1 cellular context compared by ENCODE assay signal in the genomic region with DNA sequence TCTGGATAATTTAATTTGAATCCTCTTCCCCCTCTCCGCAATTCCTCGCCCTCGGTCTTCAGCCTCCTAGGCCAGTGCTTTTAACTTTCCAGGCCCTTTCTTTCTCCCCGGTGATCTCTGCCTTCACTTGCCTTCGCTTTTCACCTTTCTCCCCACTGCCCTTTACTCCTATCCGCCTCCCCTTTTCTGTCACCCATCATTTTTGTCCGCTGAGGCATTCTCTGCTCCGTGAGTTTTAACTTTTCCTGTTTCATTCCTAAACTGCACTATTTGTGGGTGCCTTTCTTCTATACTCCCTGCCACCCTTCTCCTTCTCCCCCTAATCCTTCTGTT.
A peak's percentile ranks its signal among the peaks of the same experiment; 100 is the strongest.
TF ChIP-seq lines count a peak whose summit lies in the region.

No MANE protein-coding gene starts in this region.

TF ChIP-seq in K562, 482 proteins besides CTCF, POLR2A, EP300 and RAD21:
- TF ChIP-seq, protein P1, sequence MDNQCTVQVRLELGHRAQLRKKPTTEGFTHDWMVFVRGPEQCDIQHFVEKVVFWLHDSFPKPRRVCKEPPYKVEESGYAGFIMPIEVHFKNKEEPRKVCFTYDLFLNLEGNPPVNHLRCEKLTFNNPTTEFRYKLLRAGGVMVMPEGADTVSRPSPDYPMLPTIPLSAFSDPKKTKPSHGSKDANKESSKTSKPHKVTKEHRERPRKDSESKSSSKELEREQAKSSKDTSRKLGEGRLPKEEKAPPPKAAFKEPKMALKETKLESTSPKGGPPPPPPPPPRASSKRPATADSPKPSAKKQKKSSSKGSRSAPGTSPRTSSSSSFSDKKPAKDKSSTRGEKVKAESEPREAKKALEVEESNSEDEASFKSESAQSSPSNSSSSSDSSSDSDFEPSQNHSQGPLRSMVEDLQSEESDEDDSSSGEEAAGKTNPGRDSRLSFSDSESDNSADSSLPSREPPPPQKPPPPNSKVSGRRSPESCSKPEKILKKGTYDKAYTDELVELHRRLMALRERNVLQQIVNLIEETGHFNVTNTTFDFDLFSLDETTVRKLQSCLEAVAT (IDR thresholded peaks at IDR 0.05), result 0 out of 4 replicates have a peak, but pooled peaks of 1 of the 2 experiments have one; percentile 17
- TF ChIP-seq BCL6 (CRISPR knock-in tag; IDR thresholded peaks at IDR 0.05) (no peak), CHD1 (IDR thresholded peaks at IDR 0.05; ENCODE audit: low read length) (peak; percentile 39), KHSRP (IDR thresholded peaks at IDR 0.05) (no peak)
